In genomic region chr3:177448987-177449975, GRCh38 we compare ENCODE assay signal across 8 cellular contexts.
A peak's percentile ranks its signal among the peaks of the same experiment; 100 is the strongest.
DNase-seq lines count a peak whose midpoint lies in the region; ATAC-seq and TF ChIP-seq lines count a peak whose summit lies in the region.

No MANE protein-coding gene starts in this region.

- H3K9ac ChIP-seq in endodermal cell (ENCODE audit: extremely low read depth, low read length, poor library complexity, severe bottlenecking) = no peak overlapping the region

- peak overlapping the region; percentile 56 for H3K27ac Mint-ChIP-seq in activated CD4-positive, alpha-beta T cell treated with anti-CD3 and anti-CD28 coated beads for 36 hours
- H3K27ac Mint-ChIP-seq in activated CD4-positive, alpha-beta T cell treated with anti-CD3 and anti-CD28 coated beads, Interleukin-2, amount 10 ng/mL, durations not matched to agents 24 days and 14 days = no peak overlapping the region
- H3K27ac Mint-ChIP-seq in stimulated activated naive CD8-positive, alpha-beta T cell treated with anti-CD3 and anti-CD28 coated beads, Interleukin-15, Interleukin-2, amounts not matched to agents 100 ng/mL and 50 ng/mL, for 24 hours = peak overlapping the region; percentile 54
- H3K27ac Mint-ChIP-seq in endodermal cell = no peak overlapping the region

- no peaks in the 10 kb centered on the region for H3K9me3 Mint-ChIP-seq in activated CD4-positive, alpha-beta T cell treated with anti-CD3 and anti-CD28 coated beads for 36 hours (ENCODE audit: low read depth)
- no peaks in the 10 kb centered on the region for H3K9me3 Mint-ChIP-seq in activated CD4-positive, alpha-beta T cell treated with anti-CD3 and anti-CD28 coated beads, Interleukin-2, amount 10 ng/mL, durations not matched to agents 24 days and 14 days
- no peaks in the 10 kb centered on the region for H3K9me3 Mint-ChIP-seq in stimulated activated naive CD8-positive, alpha-beta T cell treated with anti-CD3 and anti-CD28 coated beads, Interleukin-15, Interleukin-2, amounts not matched to agents 100 ng/mL and 50 ng/mL, for 24 hours
- H3K9me3 Mint-ChIP-seq in endodermal cell = no peaks in the 10 kb centered on the region

- WGBS in esophagus squamous epithelium, 2 donors = 27 to 30% methylated on average over 8 of the region's 8 CpGs
- 96 to 98% methylated on average over 7 to 8 of the region's 8 CpGs for WGBS in endodermal cell (ENCODE audit: insufficient coverage in 1 of 2, insufficient read length in 1 of 2), 2 experiments

- CTCF ChIA-PET in activated CD4-positive, alpha-beta T cell treated with anti-CD3 and anti-CD28 coated beads for 36 hours (lab: Charles Lee) = interaction anchor here (0.6 to 1.7 kb wide), 2 partner anchors 23 to 191 kb away, joined by 3 to 4 read pairs; no protein-coding TSS in a partner anchor

- no peaks in the 10 kb centered on the region for H3K9me3 ChIP-seq in esophagus squamous epithelium
- H3K9me3 ChIP-seq in endodermal cell (ENCODE audit: control insufficient read depth, low read length) = no peaks in the 10 kb centered on the region

- no peaks in the 10 kb centered on the region for H3K27me3 Mint-ChIP-seq in activated CD4-positive, alpha-beta T cell treated with anti-CD3 and anti-CD28 coated beads for 36 hours
- H3K27me3 Mint-ChIP-seq in activated CD4-positive, alpha-beta T cell treated with anti-CD3 and anti-CD28 coated beads, Interleukin-2, amount 10 ng/mL, durations not matched to agents 24 days and 14 days = no peaks in the 10 kb centered on the region
- no peaks in the 10 kb centered on the region for H3K27me3 Mint-ChIP-seq in stimulated activated naive CD8-positive, alpha-beta T cell treated with anti-CD3 and anti-CD28 coated beads, Interleukin-15, Interleukin-2, amounts not matched to agents 100 ng/mL and 50 ng/mL, for 24 hours
- H3K27me3 Mint-ChIP-seq in endodermal cell (ENCODE audit: insufficient read depth) = no peaks in the 10 kb centered on the region

- no peak overlapping the region for H3K4me3 Mint-ChIP-seq in activated CD4-positive, alpha-beta T cell treated with anti-CD3 and anti-CD28 coated beads for 36 hours
- H3K4me3 Mint-ChIP-seq in activated CD4-positive, alpha-beta T cell treated with anti-CD3 and anti-CD28 coated beads, Interleukin-2, amount 10 ng/mL, durations not matched to agents 24 days and 14 days = no peak overlapping the region
- peak overlapping the region; percentile 29 for H3K4me3 Mint-ChIP-seq in stimulated activated naive CD8-positive, alpha-beta T cell treated with anti-CD3 and anti-CD28 coated beads, Interleukin-15, Interleukin-2, amounts not matched to agents 100 ng/mL and 50 ng/mL, for 24 hours
- H3K4me3 Mint-ChIP-seq in endodermal cell = no peak overlapping the region

- no peaks in the 10 kb centered on the region for H3K36me3 Mint-ChIP-seq in activated CD4-positive, alpha-beta T cell treated with anti-CD3 and anti-CD28 coated beads for 36 hours (ENCODE audit: low read depth)
- no peaks in the 10 kb centered on the region for H3K36me3 Mint-ChIP-seq in activated CD4-positive, alpha-beta T cell treated with anti-CD3 and anti-CD28 coated beads, Interleukin-2, amount 10 ng/mL, durations not matched to agents 24 days and 14 days (ENCODE audit: low read depth)
- no peaks in the 10 kb centered on the region for H3K36me3 Mint-ChIP-seq in stimulated activated naive CD8-positive, alpha-beta T cell treated with anti-CD3 and anti-CD28 coated beads, Interleukin-15, Interleukin-2, amounts not matched to agents 100 ng/mL and 50 ng/mL, for 24 hours (ENCODE audit: low read depth)
- H3K36me3 Mint-ChIP-seq in endodermal cell (ENCODE audit: low read depth) = no peaks in the 10 kb centered on the region

- DNase-seq in activated CD4-positive, alpha-beta T cell treated with anti-CD3 and anti-CD28 coated beads for 36 hours = peak; percentile 14
- no peak for DNase-seq in activated CD4-positive, alpha-beta T cell treated with anti-CD3 and anti-CD28 coated beads, Interleukin-2, amount 10 ng/mL, durations not matched to agents 24 days and 14 days
- DNase-seq in RPMI7951 (ENCODE audit: low read depth) (peak; percentile 88), esophagus squamous epithelium (lab: John Stamatoyannopoulos, UW) (no peak), endodermal cell (no peak), SHP77 treated with DMSO at 0.1 percent for 48 hours (lab: John Stamatoyannopoulos, UW) (no peak)

- peaks cover 21 to 88% (median 50%) of the 10 kb centered on the region in 3 donors for H3K4me1 ChIP-seq in esophagus squamous epithelium
- H3K4me1 ChIP-seq in endodermal cell (ENCODE audit: control insufficient read depth, insufficient read depth, low read length) = no peaks in the 10 kb centered on the region

- intact Hi-C loops in activated CD4-positive, alpha-beta T cell treated with anti-CD3 and anti-CD28 coated beads for 36 hours (cut with DNase I, micrococcal nuclease) = no loop called here
- intact Hi-C loops in activated CD4-positive, alpha-beta T cell treated with anti-CD3 and anti-CD28 coated beads, Interleukin-2, amount 10 ng/mL, durations not matched to agents 24 days and 14 days (cut with micrococcal nuclease) = no loop called here
- intact Hi-C loops in esophagus squamous epithelium (cut with DNase I) = no loop called here

- no peak for TF ChIP-seq POLR2A in esophagus squamous epithelium (IDR thresholded peaks at IDR 0.05)

- no peak for TF ChIP-seq CTCF in esophagus squamous epithelium (IDR thresholded peaks at IDR 0.05)
- no peak for TF ChIP-seq CTCF in endodermal cell (conservative IDR thresholded peaks at IDR 0.05)

- peak; percentile 53 for ATAC-seq in activated CD4-positive, alpha-beta T cell treated with anti-CD3 and anti-CD28 coated beads for 36 hours
- peak; percentile 88 for ATAC-seq in HG02981 (IDR thresholded peaks at IDR 0.05; ENCODE audit: unreplicated experiment)

- H3K4me3 ChIP-seq in esophagus squamous epithelium (no peak overlapping the region), endodermal cell (ENCODE audit: low read length) (no peak overlapping the region)

- peaks cover 18% of the 10 kb centered on the region for H3K4me1 Mint-ChIP-seq in activated CD4-positive, alpha-beta T cell treated with anti-CD3 and anti-CD28 coated beads for 36 hours
- H3K4me1 Mint-ChIP-seq in activated CD4-positive, alpha-beta T cell treated with anti-CD3 and anti-CD28 coated beads, Interleukin-2, amount 10 ng/mL, durations not matched to agents 24 days and 14 days = peaks cover 8% of the 10 kb centered on the region
- peaks cover 19% of the 10 kb centered on the region for H3K4me1 Mint-ChIP-seq in stimulated activated naive CD8-positive, alpha-beta T cell treated with anti-CD3 and anti-CD28 coated beads, Interleukin-15, Interleukin-2, amounts not matched to agents 100 ng/mL and 50 ng/mL, for 24 hours (ENCODE audit: low read depth)
- no peaks in the 10 kb centered on the region for H3K4me1 Mint-ChIP-seq in endodermal cell

- POLR2A ChIA-PET in activated CD4-positive, alpha-beta T cell treated with anti-CD3 and anti-CD28 coated beads for 36 hours (lab: Charles Lee) = interaction anchor here (0.6 to 1.0 kb wide), 2 partner anchors 70 to 91 kb away, joined by 3 to 6 read pairs; no protein-coding TSS in a partner anchor

- H3K27me3 ChIP-seq in esophagus squamous epithelium (no peaks in the 10 kb centered on the region), endodermal cell (ENCODE audit: control insufficient read depth, insufficient read depth, low read length, poor library complexity, severe bottlenecking) (no peaks in the 10 kb centered on the region)

- H3K36me3 ChIP-seq in esophagus squamous epithelium (no peaks in the 10 kb centered on the region), endodermal cell (ENCODE audit: control insufficient read depth, insufficient read depth, low read length) (no peaks in the 10 kb centered on the region)

- H3K27ac ChIP-seq in esophagus squamous epithelium = peak overlapping the region; percentile 78 to 89 (median 84)
- no peak overlapping the region for H3K27ac ChIP-seq in endodermal cell (ENCODE audit: low read depth, low read length)

Comparison
In these comparisons a context has a peak if more than half of its experiments do, and no peak if none do; other contexts are left out.
1. DNase-seq: peak in activated CD4-positive, alpha-beta T cell treated with anti-CD3 and anti-CD28 coated beads for 36 hours (single experiment) and RPMI7951 (single experiment); none in activated CD4-positive, alpha-beta T cell treated with anti-CD3 and anti-CD28 coated beads, Interleukin-2, amount 10 ng/mL, durations not matched to agents 24 days and 14 days (single experiment), esophagus squamous epithelium (single experiment), endodermal cell (single experiment) and SHP77 treated with DMSO at 0.1 percent for 48 hours (single experiment).
2. H3K27ac Mint-ChIP-seq: peak in activated CD4-positive, alpha-beta T cell treated with anti-CD3 and anti-CD28 coated beads for 36 hours (single experiment) and stimulated activated naive CD8-positive, alpha-beta T cell treated with anti-CD3 and anti-CD28 coated beads, Interleukin-15, Interleukin-2, amounts not matched to agents 100 ng/mL and 50 ng/mL, for 24 hours (single experiment); none in activated CD4-positive, alpha-beta T cell treated with anti-CD3 and anti-CD28 coated beads, Interleukin-2, amount 10 ng/mL, durations not matched to agents 24 days and 14 days (single experiment) and endodermal cell (single experiment).